11 cellular contexts compared by ENCODE assay signal in genomic region chr1:8015809-8016165, GRCh38. TPM values are rescaled to one million over a fixed set of nuclear protein-coding genes. Genes with fewer than 3 reads are reported as not detected.
A peak's percentile ranks its signal among the peaks of the same experiment; 100 is the strongest.
DNase-seq lines count a peak whose midpoint lies in the region; ATAC-seq, FAIRE-seq and TF ChIP-seq lines count a peak whose summit lies in the region.
"Had no signal": no experiment of that assay in that cellular context is flagged by ENCODE, and none has a peak within 500 bp of the region (broad histone marks: within the 10 kb centered on the region; RNA-seq: fewer than 3 reads in every experiment).

No MANE protein-coding gene starts in this region.

- no peak overlapping the region for H4K8ac ChIP-seq in mesenchymal stem cell (ENCODE audit: low read length)

- no peak overlapping the region for H2BK15ac ChIP-seq in mesenchymal stem cell (ENCODE audit: low read depth, poor library complexity, severe bottlenecking)

- peaks cover 97% of the 10 kb centered on the region for H4K20me1 ChIP-seq in PC-3 (ENCODE audit: low read length)

- H2AFZ ChIP-seq in PC-3 (ENCODE audit: low read length) (no peak overlapping the region), mesenchymal stem cell (ENCODE audit: low read depth, low read length) (no peak overlapping the region)

- no peak overlapping the region for H3K18ac ChIP-seq in mesenchymal stem cell (ENCODE audit: low read depth in 1 of 2, low read length in 2 of 2)

- peaks cover 7% of the 10 kb centered on the region for H3K4me1 Mint-ChIP-seq in activated naive CD8-positive, alpha-beta T cell treated with anti-CD3 and anti-CD28 coated beads for 36 hours

- H3K23ac ChIP-seq in mesenchymal stem cell (ENCODE audit: low read length in 2 of 2), result no peak overlapping the region

- H3K27ac ChIP-seq in PC-3 (ENCODE audit: low read length) (peak overlapping the region; percentile 39), dorsolateral prefrontal cortex (peak overlapping the region in 58 of 59 donors; percentile 40 to 93 (median 82)), mesenchymal stem cell (ENCODE audit: low read length, poor library complexity, severe bottlenecking) (no peak overlapping the region), thoracic aorta (peak overlapping the region; percentile 66 to 98)

- FAIRE-seq in GM19239 (lab: Jason Lieb, UNC), result no peak

- H3K36me3 ChIP-seq in PC-3 (ENCODE audit: low read depth, low read length) (peaks cover 69% of the 10 kb centered on the region), mesenchymal stem cell (ENCODE audit: control insufficient read depth in 1 of 2, insufficient read depth in 2 of 2, low read depth in 1 of 2, low read length in 2 of 2) (peaks cover 21 to 40% of the 10 kb centered on the region in 2 experiments), thoracic aorta (peaks cover 22% of the 10 kb centered on the region)

- no peak overlapping the region for H2AK5ac ChIP-seq in mesenchymal stem cell (ENCODE audit: low read length, severe bottlenecking)

- H3K27ac Mint-ChIP-seq in activated naive CD8-positive, alpha-beta T cell treated with anti-CD3 and anti-CD28 coated beads for 36 hours, result no peak overlapping the region
- H3K27ac Mint-ChIP-seq: effector memory CD8-positive, alpha-beta T cell; T-cell had no signal

- H2BK12ac ChIP-seq in mesenchymal stem cell (ENCODE audit: low read length in 2 of 2), result no peak overlapping the region

- H2BK120ac ChIP-seq in mesenchymal stem cell (ENCODE audit: low read depth, low read length), result no peak overlapping the region

- peaks cover 17% of the 10 kb centered on the region for H3K27me3 Mint-ChIP-seq in activated naive CD8-positive, alpha-beta T cell treated with anti-CD3 and anti-CD28 coated beads for 36 hours

- no peaks in the 10 kb centered on the region for H3K9me2 ChIP-seq in PC-3 (replicated peaks; ENCODE audit: low read length)

- ATAC-seq in PC-3, result no peak
- no peak for ATAC-seq in thoracic aorta (ENCODE audit: insufficient number of reproducible peaks, low FRiP score, low read depth)
- ATAC-seq: effector memory CD8-positive, alpha-beta T cell had no signal

- no peak overlapping the region for H2BK5ac ChIP-seq in mesenchymal stem cell (ENCODE audit: low read depth, low read length, poor library complexity, severe bottlenecking)

- no peak overlapping the region for H3K14ac ChIP-seq in mesenchymal stem cell (ENCODE audit: low read length in 2 of 2)

- peaks cover 20% of the 10 kb centered on the region for H3K79me1 ChIP-seq in mesenchymal stem cell (replicated peaks; ENCODE audit: low read length, poor library complexity, severe bottlenecking)

- no peak overlapping the region for H3K9ac ChIP-seq in PC-3 (ENCODE audit: low read length)
- H3K9ac ChIP-seq in mesenchymal stem cell (ENCODE audit: low read length), result peak overlapping the region; percentile 79

- H3K79me2 ChIP-seq in PC-3 (ENCODE audit: low read length), result peaks cover 98% of the 10 kb centered on the region

- no TSS peak for BruUV-seq in PC-3 (replicated peaks; lab: Mats Ljungman, UMichigan)

- peak; percentile 26 for DNase-seq in PC-3
- DNase-seq in dorsolateral prefrontal cortex, result no peak
- peak; percentile 53 for DNase-seq in mesenchymal stem cell
- no peak for DNase-seq in thoracic aorta (ENCODE audit: low spot score)
- no peak for DNase-seq in stimulated activated naive CD4-positive, alpha-beta T cell treated with Interleukin-2 at 50 U/mL for 16 hours (lab: John Stamatoyannopoulos, UW)
- DNase-seq in GM19239 (ENCODE audit: insufficient read length, low spot score), result no peak
- no peak for DNase-seq in GM10266 (ENCODE audit: extremely low spot score)
- DNase-seq in activated naive CD8-positive, alpha-beta T cell treated with anti-CD3 and anti-CD28 coated beads for 36 hours, result no peak
- DNase-seq: DND-41; effector memory CD8-positive, alpha-beta T cell; T-cell had no signal

- 78% methylated on average over 1 of the region's 2 CpGs for WGBS in mesenchymal stem cell

- H3K36me3 Mint-ChIP-seq in activated naive CD8-positive, alpha-beta T cell treated with anti-CD3 and anti-CD28 coated beads for 36 hours, result no peaks in the 10 kb centered on the region
- H3K36me3 Mint-ChIP-seq: T-cell had no signal

- H3K4ac ChIP-seq in mesenchymal stem cell (ENCODE audit: low read depth in 1 of 2, low read length in 2 of 2), result no peak overlapping the region

- intact Hi-C loops in PC-3 (cut with micrococcal nuclease), result loop anchor here (1.0 kb wide), 1 partner anchor 33 kb away; no protein-coding TSS in a partner anchor
- intact Hi-C loops in dorsolateral prefrontal cortex (cut with DNase I), result loop anchor here (5.0 kb wide), 2 partner anchors 33 to 38 kb away; no protein-coding TSS in a partner anchor

- POLR2A ChIA-PET in PC-3 (lab: Charles Lee; ENCODE audit: unreplicated experiment), result interaction anchor here (1.1 kb wide), 1 partner anchor 92 kb away, joined by 8 read pairs; no protein-coding TSS in a partner anchor

- no peak overlapping the region for H3K4me3 Mint-ChIP-seq in activated naive CD8-positive, alpha-beta T cell treated with anti-CD3 and anti-CD28 coated beads for 36 hours
- H3K4me3 Mint-ChIP-seq: effector memory CD8-positive, alpha-beta T cell; T-cell had no signal

- H3K4me1 ChIP-seq in PC-3 (ENCODE audit: insufficient read depth, low read length) (peaks cover 57% of the 10 kb centered on the region), mesenchymal stem cell (ENCODE audit: control insufficient read depth, insufficient read depth, low read depth, low read length) (peaks cover 6% of the 10 kb centered on the region), thoracic aorta (ENCODE audit: control insufficient read depth in 1 of 2, low read depth in 2 of 2) (peaks cover 42 to 66% of the 10 kb centered on the region in 2 donors)

- no peaks in the 10 kb centered on the region for H3K9me3 ChIP-seq in PC-3 (ENCODE audit: low read length)
- H3K9me3 ChIP-seq in mesenchymal stem cell (ENCODE audit: control insufficient read depth, low read length), result no peaks in the 10 kb centered on the region
- H3K9me3 ChIP-seq in thoracic aorta, result no peaks in the 10 kb centered on the region

- CTCF ChIA-PET in PC-3 (lab: Charles Lee), result interaction anchor here (0.6 to 1.6 kb wide), 3 partner anchors 8 to 192 kb away, joined by 3 to 7 read pairs (median 3); no protein-coding TSS in a partner anchor

- H3K4me2 ChIP-seq in PC-3 (ENCODE audit: low read length) (peak overlapping the region; percentile 98), mesenchymal stem cell (ENCODE audit: low read length, poor library complexity, severe bottlenecking) (no peak overlapping the region)

- no peaks in the 10 kb centered on the region for H3K27me3 ChIP-seq in PC-3 (ENCODE audit: low read length)
- H3K27me3 ChIP-seq in dorsolateral prefrontal cortex, result no peaks in the 10 kb centered on the region
- no peaks in the 10 kb centered on the region for H3K27me3 ChIP-seq in mesenchymal stem cell (ENCODE audit: control insufficient read depth in 1 of 2, insufficient read depth in 1 of 2, low read length in 2 of 2)
- no peaks in the 10 kb centered on the region for H3K27me3 ChIP-seq in thoracic aorta (replicated peaks; ENCODE audit: insufficient read depth)

- no peak overlapping the region for H4K91ac ChIP-seq in mesenchymal stem cell (ENCODE audit: low read length)

- TF ChIP-seq CTCF in PC-3 (conservative IDR thresholded peaks at IDR 0.05; ENCODE audit: low read depth, low read length) (no peak), dorsolateral prefrontal cortex (IDR thresholded peaks at IDR 0.05 in 54 of 56, conservative IDR thresholded peaks at IDR 0.05 in 2 of 56; ENCODE audit: low read depth in 1 of 56, partially characterized antibody in 56 of 56) (peak in 3 of 56 donors; percentile 4 to 7 (median 5)), thoracic aorta (IDR thresholded peaks at IDR 0.05) (no peak), GM10266 (IDR thresholded peaks at IDR 0.05; ENCODE audit: control insufficient read depth, insufficient read depth, low read depth, missing control alignments) (no peak)

- H3K9me3 Mint-ChIP-seq in activated naive CD8-positive, alpha-beta T cell treated with anti-CD3 and anti-CD28 coated beads for 36 hours, result no peaks in the 10 kb centered on the region
- H3K9me3 Mint-ChIP-seq: effector memory CD8-positive, alpha-beta T cell; T-cell had no signal

- peaks cover 53% of the 10 kb centered on the region for H3F3A ChIP-seq in PC-3 (ENCODE audit: low read length, unreplicated experiment)

- H3K4me3 ChIP-seq in PC-3 (ENCODE audit: low read length) (0 out of 2 replicates have a peak overlapping the region, but pooled peaks have one; percentile 8), dorsolateral prefrontal cortex (peak overlapping the region in 10 of 59 donors; percentile 2 to 25 (median 15)), mesenchymal stem cell (ENCODE audit: insufficient read depth in 1 of 2, low read depth in 1 of 2, low read length in 2 of 2) (peak overlapping the region in 1 of 2 experiments; percentile 43), thoracic aorta (peak overlapping the region; percentile 13)

RNA-seq across cellular contexts. Expression of gene ERRFI1, which starts 10.3 kb away (rescaled TPM):
- 218 and 227 TPM in 2 replicates for total RNA-seq in PC-3 (2014; rRNA removed)
- total RNA-seq in dorsolateral prefrontal cortex, result 10 to 100 TPM; 24.9 to 58.2 (median 34.7) TPM
- 109 TPM for polyA plus RNA-seq in mesenchymal stem cell (2013, experiment 1 of 2)
- polyA plus RNA-seq in mesenchymal stem cell (2013, experiment 2 of 2), result 106 TPM
- total RNA-seq in thoracic aorta, result 100 to 1,000 TPM; 101 to 158 TPM
- 1 to 10 TPM; 1.2 to 1.4 TPM for total RNA-seq in activated naive CD8-positive, alpha-beta T cell treated with anti-CD3 and anti-CD28 coated beads for 36 hours

RNA-seq across cellular contexts. Expression of gene PARK7, which starts 54.3 kb away (rescaled TPM):
- total RNA-seq in PC-3 (2014; rRNA removed), result 316 and 333 TPM in 2 replicates
- 100 to 1,000 TPM; 184 to 358 (median 294) TPM for total RNA-seq in dorsolateral prefrontal cortex
- 232 TPM for polyA plus RNA-seq in mesenchymal stem cell (2013, experiment 1 of 2)
- polyA plus RNA-seq in mesenchymal stem cell (2013, experiment 2 of 2), result 236 TPM
- 100 to 1,000 TPM; 140 to 145 TPM for total RNA-seq in thoracic aorta
- 100 to 1,000 TPM; 565 to 569 TPM for total RNA-seq in activated naive CD8-positive, alpha-beta T cell treated with anti-CD3 and anti-CD28 coated beads for 36 hours

Comparison
In these comparisons a context has a peak if more than half of its experiments do, and no peak if none do; other contexts are left out.
1. DNase-seq: peak in PC-3 (single experiment) and mesenchymal stem cell (single experiment); none in dorsolateral prefrontal cortex (0 of 10), thoracic aorta (single experiment), stimulated activated naive CD4-positive, alpha-beta T cell treated with Interleukin-2 at 50 U/mL for 16 hours (single experiment), GM19239 (single experiment), GM10266 (single experiment) and activated naive CD8-positive, alpha-beta T cell treated with anti-CD3 and anti-CD28 coated beads for 36 hours (single experiment).
2. RNA of gene ERRFI1, which starts 10.3 kb away (total RNA-seq): 218 to 227 TPM in PC-3, 101 to 158 TPM in thoracic aorta and 24.9 to 58.2 TPM in dorsolateral prefrontal cortex; 1.2 to 1.4 TPM in activated naive CD8-positive, alpha-beta T cell treated with anti-CD3 and anti-CD28 coated beads for 36 hours; every median in the first group is over 10 times any median in the second.